In the genomic region with DNA sequence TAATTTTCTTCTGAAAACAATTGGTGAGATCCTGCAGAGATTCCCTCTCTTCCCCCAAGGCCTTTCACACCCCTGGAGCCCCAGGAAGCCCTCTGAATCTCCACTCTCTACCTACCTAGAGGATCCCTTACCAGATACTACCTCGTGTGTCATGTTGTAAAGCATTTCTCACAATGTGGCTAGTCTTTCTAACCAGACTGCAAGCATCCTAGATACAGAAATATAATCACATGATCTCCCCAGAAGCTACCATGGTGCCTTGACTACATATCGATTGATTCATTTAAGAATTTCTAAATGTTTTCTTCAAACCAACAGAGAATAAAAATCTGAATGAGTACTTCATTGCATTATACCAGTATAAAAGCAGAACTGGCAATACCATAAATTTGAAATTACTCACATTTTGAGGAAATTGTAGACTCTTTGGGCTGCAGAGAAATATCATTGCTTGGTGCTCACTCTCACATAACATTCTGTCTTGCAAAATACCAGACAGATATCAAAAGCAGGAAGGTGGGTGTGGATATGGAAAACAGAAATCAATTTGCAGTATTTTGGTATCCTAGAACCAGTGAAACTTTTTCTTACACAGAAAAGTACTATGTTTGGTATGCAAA, we compare ENCODE assay signal across 11 cellular contexts.
DNase-seq lines count a peak whose midpoint lies in the region; ATAC-seq, FAIRE-seq and TF ChIP-seq lines count a peak whose summit lies in the region.
"Had no signal": no experiment of that assay in that cellular context is flagged by ENCODE, and none has a peak within 500 bp of the region (broad histone marks: within the 10 kb centered on the region; RNA-seq: fewer than 3 reads in every experiment).

No MANE protein-coding gene starts in this region.

- 60 to 71% (median 64%) methylated on average over 2 of the region's 2 CpGs for WGBS in spleen, 5 donors

- H2AFZ ChIP-seq in endothelial cell of umbilical vein (ENCODE audit: low read depth, low read length) = no peak overlapping the region

- FAIRE-seq in endothelial cell of umbilical vein (lab: Jason Lieb, UNC) = no peak

- POLR2A ChIA-PET in endothelial cell of umbilical vein (lab: Charles Lee) = interaction anchor here (0.7 to 1.3 kb wide), 3 partner anchors 14 to 173 kb away, joined by 3 to 4 read pairs (median 3); no protein-coding TSS in a partner anchor

- ATAC-seq in GM19452 (IDR thresholded peaks at IDR 0.05; ENCODE audit: unreplicated experiment) = no peak

- H3K4me2 ChIP-seq in endothelial cell of umbilical vein (ENCODE audit: insufficient read depth, low read length) = peak overlapping the region; percentile 84

- peak overlapping the region; percentile 98 for H3K27ac ChIP-seq in endothelial cell of umbilical vein (ENCODE audit: insufficient read depth, low read depth, low read length)
- peak overlapping the region in 6 of 8 donors; percentile 24 to 88 (median 77) for H3K27ac ChIP-seq in spleen
- H3K27ac ChIP-seq: colonic mucosa had no signal

- H4K20me1 ChIP-seq in endothelial cell of umbilical vein (replicated peaks; ENCODE audit: control insufficient read depth, extremely low read depth, insufficient read depth, low read length) = no peaks in the 10 kb centered on the region

- no peaks in the 10 kb centered on the region for H3K9me1 ChIP-seq in endothelial cell of umbilical vein (replicated peaks; ENCODE audit: control insufficient read depth, extremely low read depth, insufficient read depth, low read length)

- H3K36me3 ChIP-seq in endothelial cell of umbilical vein (ENCODE audit: control insufficient read depth in 2 of 2, extremely low read depth in 1 of 2, insufficient read depth in 2 of 2, low read length in 2 of 2) = no peaks in the 10 kb centered on the region
- H3K36me3 ChIP-seq in spleen = no peaks in the 10 kb centered on the region
- H3K36me3 ChIP-seq: colonic mucosa had no signal

- no peak for TF ChIP-seq POLR2A in endothelial cell of umbilical vein (IDR thresholded peaks at IDR 0.05; ENCODE audit: low read depth, low read length)
- no peak for TF ChIP-seq POLR2A in spleen (IDR thresholded peaks at IDR 0.05)

- H3K79me2 ChIP-seq in endothelial cell of umbilical vein (ENCODE audit: control insufficient read depth, insufficient read depth, low read length) = peaks cover 4% of the 10 kb centered on the region

- no TSS peak for BruUV-seq in endothelial cell of umbilical vein (replicated peaks; lab: Mats Ljungman, UMichigan)

- peaks cover 50% of the 10 kb centered on the region for H3K4me1 ChIP-seq in endothelial cell of umbilical vein (ENCODE audit: control insufficient read depth, extremely low read depth, insufficient read depth, low read length)
- peaks cover 17 to 83% (median 63%) of the 10 kb centered on the region in 6 donors for H3K4me1 ChIP-seq in spleen
- H3K4me1 ChIP-seq: colonic mucosa had no signal

- H3K9me3 ChIP-seq in endothelial cell of umbilical vein (replicated peaks; ENCODE audit: control insufficient read depth, insufficient read depth, low read length) (no peaks in the 10 kb centered on the region), spleen (no peaks in the 10 kb centered on the region)
- H3K9me3 ChIP-seq: colonic mucosa had no signal

- TF ChIP-seq CTCF in endothelial cell of umbilical vein (IDR thresholded peaks at IDR 0.05; ENCODE audit: extremely low read depth in 1 of 2, insufficient read depth in 1 of 2, low read depth in 1 of 2, low read length in 2 of 2) = no peak
- no peak for TF ChIP-seq CTCF in spleen (IDR thresholded peaks at IDR 0.05 in 8 of 11, conservative IDR thresholded peaks at IDR 0.05 in 3 of 11)

- intact Hi-C loops in endothelial cell of umbilical vein (cut with micrococcal nuclease) = loop anchor here (1.0 to 5.0 kb wide), 4 partner anchors 127 to 307 kb away; partner anchors contain the start of genes JRKL and MTMR2
- intact Hi-C loops in spleen (cut with DNase I; ENCODE audit: low total_unique reads) = no loop called here
- intact Hi-C loops in posterior cingulate gyrus (cut with DNase I) = no loop called here

- H3K27me3 ChIP-seq in endothelial cell of umbilical vein (ENCODE audit: control insufficient read depth in 2 of 2, insufficient read depth in 2 of 2, low read length in 2 of 2) (no peaks in the 10 kb centered on the region), spleen (replicated peaks in 1 of 7) (no peaks in the 10 kb centered on the region)
- H3K27me3 ChIP-seq: colonic mucosa had no signal

- H3K4me3 ChIP-seq in endothelial cell of umbilical vein (replicated peaks in 1 of 3; ENCODE audit: insufficient read depth in 1 of 3, low read depth in 1 of 3, low read length in 3 of 3) (no peak overlapping the region), spleen (no peak overlapping the region)
- H3K4me3 ChIP-seq: colonic mucosa had no signal

- CTCF ChIA-PET in endothelial cell of umbilical vein (lab: Charles Lee) = interaction anchor here (0.9 to 6.6 kb wide), 6 partner anchors 14 to 174 kb away, joined by 4 to 62 read pairs (median 8); partner anchors contain the start of gene MAML2

- peak; percentile 34 to 67 for DNase-seq in NOMO-1 (lab: John Stamatoyannopoulos, UW; ENCODE audit: unreplicated experiment in 2 of 2)
- DNase-seq in NOMO-1 treated with dmso at 0.1 percent for 144 hours (lab: John Stamatoyannopoulos, UW; ENCODE audit: unreplicated experiment) = no peak
- DNase-seq in NOMO-1 treated with DMSO at 0.1 percent for 48 hours (lab: John Stamatoyannopoulos, UW; ENCODE audit: unreplicated experiment) = peak; percentile 68
- peak; percentile 18 for DNase-seq in endothelial cell of umbilical vein (ENCODE audit: low read depth, low spot score)
- no peak for DNase-seq in spleen
- DNase-seq in SHP77 treated with DMSO at 0.1 percent for 48 hours (lab: John Stamatoyannopoulos, UW) = no peak
- DNase-seq in posterior cingulate gyrus = no peak
- DNase-seq: 8988T; colonic mucosa; stimulated activated naive CD4-positive, alpha-beta T cell treated with Interleukin-2 at 50 U/mL for 16 hours had no signal

- dilution Hi-C loops in endothelial cell of umbilical vein (cut with MboI; ENCODE audit: extremely low pct_ligation_motif_present, low sequenced_read_pairs) = no loop called here

- peak overlapping the region; percentile 76 for H3K9ac ChIP-seq in endothelial cell of umbilical vein (replicated peaks; ENCODE audit: extremely low read depth, insufficient read depth, low read length)

TF ChIP-seq in endothelial cell of umbilical vein, 7 proteins besides CTCF, POLR2A, EP300 and RAD21:
- TF ChIP-seq MAX (IDR thresholded peaks at IDR 0.05; ENCODE audit: insufficient read depth, insufficient read length) (no peak), POLR2AphosphoS5 (IDR thresholded peaks at IDR 0.05; ENCODE audit: insufficient read depth, low read depth, low read length) (no peak), GATA2 (IDR thresholded peaks at IDR 0.05; ENCODE audit: insufficient read depth, insufficient read length, low read depth, low read length) (no peak), MYC (IDR thresholded peaks at IDR 0.05; ENCODE audit: low read depth, low read length) (no peak), FOS (IDR thresholded peaks at IDR 0.05; ENCODE audit: borderline replicate concordance, insufficient read depth, low read length) (no peak), EZH2 (IDR thresholded peaks at IDR 0.05; ENCODE audit: borderline replicate concordance, low read depth, low read length, severe bottlenecking) (no peak)

Comparison
In these comparisons a context has a peak if more than half of its experiments do, and no peak if none do; other contexts are left out.
1. DNase-seq: peak in NOMO-1 (2 of 2), NOMO-1 treated with DMSO at 0.1 percent for 48 hours (single experiment) and endothelial cell of umbilical vein (single experiment); none in NOMO-1 treated with dmso at 0.1 percent for 144 hours (single experiment), spleen (single experiment), SHP77 treated with DMSO at 0.1 percent for 48 hours (single experiment) and posterior cingulate gyrus (0 of 10).